30 cellular contexts compared by ENCODE assay signal in genomic region chr4:105641876-105642275, GRCh38.
"Had no signal": no experiment of that assay in that cellular context is flagged by ENCODE, and none has a peak within 500 bp of the region (broad histone marks: within the 10 kb centered on the region; RNA-seq: fewer than 3 reads in every experiment).

No MANE protein-coding gene starts in this region.

- H3K4me3 ChIP-seq: SJSA1 had no signal

- H3K27me3 ChIP-seq: SJSA1 had no signal

- H3K9me3 Mint-ChIP-seq: activated CD4-positive, alpha-beta memory T cell treated with anti-CD3 and anti-CD28 coated beads, Interleukin-2, amount 10 ng/mL, durations not matched to agents 7 days and 5 days; activated naive CD4-positive, alpha-beta T cell treated with anti-CD3 and anti-CD28 coated beads, Interleukin-2, amount 10 ng/mL, durations not matched to agents 7 days and 5 days; activated naive CD8-positive, alpha-beta T cell treated with anti-CD3 and anti-CD28 coated beads, Interleukin-2, amount 50 U/mL, for 24 hours had no signal

- DNase-seq: activated CD4-positive, alpha-beta memory T cell treated with anti-CD3 and anti-CD28 coated beads, Interleukin-2, amount 10 ng/mL, durations not matched to agents 7 days and 5 days; activated CD4-positive, alpha-beta T cell treated with anti-CD3 and anti-CD28 coated beads for 1 hour; activated CD4-positive, alpha-beta T cell treated with anti-CD3 and anti-CD28 coated beads for 48 hours; activated CD4-positive, CD25-positive, alpha-beta regulatory T cell; activated CD8-positive, alpha-beta memory T cell treated with anti-CD3 and anti-CD28 coated beads for 24 hours; activated CD8-positive, alpha-beta memory T cell treated with anti-CD3 and anti-CD28 coated beads, Interleukin-2, amount 10 ng/mL, durations not matched to agents 7 days and 5 days; activated CD8-positive, alpha-beta memory T cell treated with anti-CD3 and anti-CD28 coated beads, Interleukin-2, amount 50 U/mL, for 48 hours; activated effector memory CD4-positive, alpha-beta T cell treated with Interleukin-2 at 50 U/mL for 16 hours; activated naive CD4-positive, alpha-beta T cell treated with anti-CD3 and anti-CD28 coated beads, Interleukin-2, amount 10 ng/mL, durations not matched to agents 7 days and 5 days; activated naive CD8-positive, alpha-beta T cell treated with anti-CD3 and anti-CD28 coated beads, Interleukin-2, amount 50 U/mL, for 24 hours; activated T-cell treated with anti-CD3 and anti-CD28 coated beads, Interleukin-2, amount 50 U/mL, for 48 hours; anterior cingulate cortex; central memory CD4-positive, alpha-beta T cell; MM.1S; MV-4-11; NCI-H1436 treated with DMSO at 0.1 percent for 48 hours; NCI-H1694 treated with DMSO at 0.1 percent for 48 hours; NCI-H2029; NCI-H510A; NCI-H526; SHP77; SW 1271; T-helper 1 cell; T-helper 2 cell; T-helper 9 cell; WERI-Rb-1 had no signal

- H3K27ac Mint-ChIP-seq: activated CD4-positive, alpha-beta memory T cell treated with anti-CD3 and anti-CD28 coated beads, Interleukin-2, amount 10 ng/mL, durations not matched to agents 7 days and 5 days; activated CD8-positive, alpha-beta memory T cell treated with anti-CD3 and anti-CD28 coated beads, Interleukin-2, amount 10 ng/mL, durations not matched to agents 7 days and 5 days; activated naive CD4-positive, alpha-beta T cell treated with anti-CD3 and anti-CD28 coated beads, Interleukin-2, amount 10 ng/mL, durations not matched to agents 7 days and 5 days; activated naive CD8-positive, alpha-beta T cell; activated naive CD8-positive, alpha-beta T cell treated with anti-CD3 and anti-CD28 coated beads, Interleukin-2, amount 50 U/mL, for 24 hours; brain had no signal

- H3K36me3 Mint-ChIP-seq: activated CD8-positive, alpha-beta memory T cell treated with anti-CD3 and anti-CD28 coated beads, Interleukin-2, amount 10 ng/mL, durations not matched to agents 7 days and 5 days; activated naive CD4-positive, alpha-beta T cell treated with anti-CD3 and anti-CD28 coated beads, Interleukin-2, amount 10 ng/mL, durations not matched to agents 7 days and 5 days; activated naive CD8-positive, alpha-beta T cell; brain had no signal

- H3K27me3 Mint-ChIP-seq: brain had no signal

- H3K4me1 Mint-ChIP-seq: activated CD4-positive, alpha-beta memory T cell treated with anti-CD3 and anti-CD28 coated beads, Interleukin-2, amount 10 ng/mL, durations not matched to agents 7 days and 5 days; activated CD8-positive, alpha-beta memory T cell treated with anti-CD3 and anti-CD28 coated beads, Interleukin-2, amount 10 ng/mL, durations not matched to agents 7 days and 5 days; activated naive CD4-positive, alpha-beta T cell treated with anti-CD3 and anti-CD28 coated beads, Interleukin-2, amount 10 ng/mL, durations not matched to agents 7 days and 5 days had no signal

- H3K36me3 ChIP-seq: SJSA1, WERI-Rb-1 had no signal

- H3K4me3 Mint-ChIP-seq: activated CD4-positive, alpha-beta memory T cell treated with anti-CD3 and anti-CD28 coated beads, Interleukin-2, amount 10 ng/mL, durations not matched to agents 7 days and 5 days; activated CD8-positive, alpha-beta memory T cell treated with anti-CD3 and anti-CD28 coated beads, Interleukin-2, amount 10 ng/mL, durations not matched to agents 7 days and 5 days; activated naive CD4-positive, alpha-beta T cell treated with anti-CD3 and anti-CD28 coated beads, Interleukin-2, amount 10 ng/mL, durations not matched to agents 7 days and 5 days; activated naive CD8-positive, alpha-beta T cell; activated naive CD8-positive, alpha-beta T cell treated with anti-CD3 and anti-CD28 coated beads, Interleukin-2, amount 50 U/mL, for 24 hours; brain had no signal

- H3K27ac ChIP-seq: KMS-11, SJSA1, WERI-Rb-1 had no signal

- H3K4me1 ChIP-seq: SJSA1 had no signal

- ATAC-seq: activated CD8-positive, alpha-beta memory T cell treated with anti-CD3 and anti-CD28 coated beads, Interleukin-2, amount 10 ng/mL, durations not matched to agents 7 days and 5 days; activated naive CD8-positive, alpha-beta T cell treated with anti-CD3 and anti-CD28 coated beads, Interleukin-2, amount 50 U/mL, for 24 hours had no signal

- H3K9me3 ChIP-seq: SJSA1 had no signal
